In genomic region chr10:90985301-90985700, GRCh38 we compare ENCODE assay signal across 18 cellular contexts.
A peak's percentile ranks its signal among the peaks of the same experiment; 100 is the strongest.
DNase-seq lines count a peak whose midpoint lies in the region; ATAC-seq and TF ChIP-seq lines count a peak whose summit lies in the region.
"Had no signal": no experiment of that assay in that cellular context is flagged by ENCODE, and none has a peak within 500 bp of the region (broad histone marks: within the 10 kb centered on the region; RNA-seq: fewer than 3 reads in every experiment).

No MANE protein-coding gene starts in this region.

- H3K27me3 Mint-ChIP-seq in endodermal cell (ENCODE audit: insufficient read depth) (peaks cover 32% of the 10 kb centered on the region), T-cell (no peaks in the 10 kb centered on the region)

- H3K9me3 Mint-ChIP-seq in endodermal cell (no peaks in the 10 kb centered on the region), T-cell (no peaks in the 10 kb centered on the region)
- H3K9me3 Mint-ChIP-seq: GM23338 had no signal

- no peaks in the 10 kb centered on the region for H3K27me3 ChIP-seq in SK-N-SH (ENCODE audit: insufficient read depth)
- no peaks in the 10 kb centered on the region for H3K27me3 ChIP-seq in endodermal cell (ENCODE audit: control insufficient read depth, insufficient read depth, low read length, poor library complexity, severe bottlenecking)
- no peaks in the 10 kb centered on the region for H3K27me3 ChIP-seq in gastrocnemius medialis
- peaks cover 24% of the 10 kb centered on the region for H3K27me3 ChIP-seq in foreskin keratinocyte

- no peak overlapping the region for H3K27ac ChIP-seq in SK-N-SH (ENCODE audit: low read depth in 2 of 2, low read length in 1 of 2)
- no peak overlapping the region for H3K27ac ChIP-seq in endodermal cell (ENCODE audit: low read depth, low read length)
- H3K27ac ChIP-seq in gastrocnemius medialis = no peak overlapping the region
- no peak overlapping the region for H3K27ac ChIP-seq in foreskin keratinocyte

- peak overlapping the region; percentile 15; the same call in 1 of the 2 replicates for H2AFZ ChIP-seq in SK-N-SH (ENCODE audit: low read depth)
- H2AFZ ChIP-seq: GM23338 had no signal

- no peaks in the 10 kb centered on the region for H3K36me3 ChIP-seq in SK-N-SH (replicated peaks in 1 of 2; ENCODE audit: control insufficient read depth in 1 of 2, insufficient read depth in 2 of 2, low read length in 1 of 2)
- no peaks in the 10 kb centered on the region for H3K36me3 ChIP-seq in endodermal cell (ENCODE audit: control insufficient read depth, insufficient read depth, low read length)
- H3K36me3 ChIP-seq in gastrocnemius medialis = no peaks in the 10 kb centered on the region
- H3K36me3 ChIP-seq: HAP-1 had no signal

- no peaks in the 10 kb centered on the region for H3K79me2 ChIP-seq in SK-N-SH (ENCODE audit: insufficient read depth)

- no peak for TF ChIP-seq CTCF in SK-N-SH (IDR thresholded peaks at IDR 0.05)
- no peak for TF ChIP-seq CTCF in endodermal cell (conservative IDR thresholded peaks at IDR 0.05)
- TF ChIP-seq CTCF in gastrocnemius medialis (IDR thresholded peaks at IDR 0.05 in 4 of 5, conservative IDR thresholded peaks at IDR 0.05 in 1 of 5) = no peak
- no peak for TF ChIP-seq CTCF in foreskin keratinocyte (conservative IDR thresholded peaks at IDR 0.05)

- POLR2A ChIA-PET in SK-N-SH (lab: Yijun Ruan, JAX) = no interaction called here
- POLR2A ChIA-PET in T-cell (lab: Charles Lee) = no interaction called here

- intact Hi-C loops in left ventricle myocardium superior (cut with micrococcal nuclease) (no loop called here), gastrocnemius medialis (cut with DNase I; ENCODE audit: low total_unique reads) (no loop called here)

- no peak overlapping the region for H3K4me3 ChIP-seq in SK-N-SH (ENCODE audit: low read depth in 2 of 2, low read length in 1 of 2)
- peak overlapping the region; percentile 32 for H3K4me3 ChIP-seq in endodermal cell (ENCODE audit: low read length)
- no peak overlapping the region for H3K4me3 ChIP-seq in gastrocnemius medialis
- H3K4me3 ChIP-seq: GM23338, HAP-1 had no signal

- H4K20me1 ChIP-seq in SK-N-SH (ENCODE audit: insufficient read depth) = no peaks in the 10 kb centered on the region

- no peak overlapping the region for H3K9ac ChIP-seq in SK-N-SH
- no peak overlapping the region for H3K9ac ChIP-seq in endodermal cell (ENCODE audit: extremely low read depth, low read length, poor library complexity, severe bottlenecking)

- no peak for TF ChIP-seq POLR2A in gastrocnemius medialis (IDR thresholded peaks at IDR 0.05)

- H3K4me1 ChIP-seq in SK-N-SH (ENCODE audit: control insufficient read depth in 1 of 2, insufficient read depth in 2 of 2, low read depth in 1 of 2, low read length in 1 of 2) = no peaks in the 10 kb centered on the region
- H3K4me1 ChIP-seq in endodermal cell (ENCODE audit: control insufficient read depth, insufficient read depth, low read length) = peaks cover 26% of the 10 kb centered on the region
- peaks cover 17 to 23% of the 10 kb centered on the region in 2 donors for H3K4me1 ChIP-seq in gastrocnemius medialis
- no peaks in the 10 kb centered on the region for H3K4me1 ChIP-seq in foreskin keratinocyte
- H3K4me1 ChIP-seq: HAP-1 had no signal

- H3K9me3 ChIP-seq in SK-N-SH = no peaks in the 10 kb centered on the region
- H3K9me3 ChIP-seq in endodermal cell (ENCODE audit: control insufficient read depth, low read length) = no peaks in the 10 kb centered on the region
- H3K9me3 ChIP-seq in gastrocnemius medialis = no peaks in the 10 kb centered on the region
- H3K9me3 ChIP-seq: HAP-1 had no signal

- DNase-seq in SK-N-SH (no peak), endodermal cell (no peak), left ventricle myocardium superior (no peak), gastrocnemius medialis (no peak), T-cell (no peak), foreskin keratinocyte (no peak), hepatic stellate cell (ENCODE audit: low spot score) (no peak)
- DNase-seq: AML-193, KBM-7, NCI-H1092, NCI-H1436, NCI-H187 treated with DMSO at 0.1 percent for 48 hours, NCI-H748 treated with DMSO at 0.1 percent for 48 hours, SHP77 had no signal

- H3K4me3 Mint-ChIP-seq in endodermal cell (no peak overlapping the region), T-cell (no peak overlapping the region)
- H3K4me3 Mint-ChIP-seq: CD14-positive monocyte, GM23338 had no signal

- 15% methylated on average over 2 of the region's 2 CpGs for WGBS in SK-N-SH (ENCODE audit: low lambda C conversion rate)
- WGBS in endodermal cell (ENCODE audit: insufficient coverage in 1 of 2, insufficient read length in 1 of 2), 2 experiments = 11 to 25% methylated on average over 2 of the region's 2 CpGs

- CTCF ChIA-PET in SK-N-SH (lab: Yijun Ruan, JAX) (interaction anchor here (0.6 to 1.7 kb wide), 2 partner anchors 21 to 57 kb away, joined by 5 read pairs; no protein-coding TSS in a partner anchor), T-cell (lab: Charles Lee) (interaction anchor here in 1 of 2 donors (0.6 kb wide), 1 partner anchor 265 kb away, joined by 3 read pairs; no protein-coding TSS in a partner anchor)

- TF ChIP-seq RAD21 in SK-N-SH (IDR thresholded peaks at IDR 0.05; ENCODE audit: low read length) = no peak

- H3K4me1 Mint-ChIP-seq in endodermal cell (peaks cover 44% of the 10 kb centered on the region), T-cell (peaks cover 5 to 13% (median 8%) of the 10 kb centered on the region in 3 donors)

- H3K4me2 ChIP-seq in SK-N-SH = no peak overlapping the region
- H3K4me2 ChIP-seq: GM23338 had no signal

- in situ Hi-C loops in gastrocnemius medialis (cut with MboI; ENCODE audit: low sequenced_read_pairs in 4 of 4) = no loop called here

- H3F3A ChIP-seq in SK-N-SH (replicated peaks; ENCODE audit: insufficient read depth) = no peaks in the 10 kb centered on the region

- TF ChIP-seq EP300 in SK-N-SH (IDR thresholded peaks at IDR 0.05; ENCODE audit: borderline replicate concordance in 1 of 2, low read depth in 1 of 2, low read length in 1 of 2) = no peak

- ATAC-seq in SK-N-SH treated with all-trans-retinoic acid at 6 μM for 48 hours (no peak), left ventricle myocardium superior (peak; percentile 80), gastrocnemius medialis (peak; percentile 39 to 55), T-cell (replicated peaks in 1 of 4) (no peak), foreskin keratinocyte (no peak)
- ATAC-seq: GM23338 had no signal

- H3K36me3 Mint-ChIP-seq in endodermal cell (ENCODE audit: low read depth) (no peaks in the 10 kb centered on the region), T-cell (no peaks in the 10 kb centered on the region)
- H3K36me3 Mint-ChIP-seq: CD14-positive monocyte had no signal

- H3K9me2 ChIP-seq in SK-N-SH = no peaks in the 10 kb centered on the region

- H3K27ac Mint-ChIP-seq in endodermal cell (no peak overlapping the region), T-cell (no peak overlapping the region)
- H3K27ac Mint-ChIP-seq: CD14-positive monocyte, GM23338 had no signal

TF ChIP-seq in SK-N-SH, 30 proteins besides CTCF, POLR2A, EP300 and RAD21:
- no peak for TF ChIP-seq MEF2A (IDR thresholded peaks at IDR 0.05; ENCODE audit: borderline replicate concordance, low read depth)
- no peak for TF ChIP-seq RFX5 (IDR thresholded peaks at IDR 0.05; ENCODE audit: low read length)
- no peak for TF ChIP-seq MXI1 (IDR thresholded peaks at IDR 0.05; ENCODE audit: low read depth, low read length)
- no peak for TF ChIP-seq USF1 (IDR thresholded peaks at IDR 0.05; ENCODE audit: borderline replicate concordance, low read depth)
- TF ChIP-seq EZH2phosphoT487 (IDR thresholded peaks at IDR 0.05; ENCODE audit: borderline replicate concordance, low read depth) = no peak
- TF ChIP-seq, protein P1, sequence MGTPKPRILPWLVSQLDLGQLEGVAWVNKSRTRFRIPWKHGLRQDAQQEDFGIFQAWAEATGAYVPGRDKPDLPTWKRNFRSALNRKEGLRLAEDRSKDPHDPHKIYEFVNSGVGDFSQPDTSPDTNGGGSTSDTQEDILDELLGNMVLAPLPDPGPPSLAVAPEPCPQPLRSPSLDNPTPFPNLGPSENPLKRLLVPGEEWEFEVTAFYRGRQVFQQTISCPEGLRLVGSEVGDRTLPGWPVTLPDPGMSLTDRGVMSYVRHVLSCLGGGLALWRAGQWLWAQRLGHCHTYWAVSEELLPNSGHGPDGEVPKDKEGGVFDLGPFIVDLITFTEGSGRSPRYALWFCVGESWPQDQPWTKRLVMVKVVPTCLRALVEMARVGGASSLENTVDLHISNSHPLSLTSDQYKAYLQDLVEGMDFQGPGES (IDR thresholded peaks at IDR 0.05; ENCODE audit: low read depth, low read length) = no peak
- TF ChIP-seq ELF1 (IDR thresholded peaks at IDR 0.05) = no peak

TF ChIP-seq in SK-N-SH treated with all-trans-retinoic acid at 6 μM for 48 hours, 23 proteins besides CTCF, POLR2A, EP300 and RAD21:
- TF ChIP-seq TCF4 (CRISPR knock-in tag; IDR thresholded peaks at IDR 0.05; ENCODE audit: borderline replicate concordance) = no peak
- no peak for TF ChIP-seq RARB (CRISPR knock-in tag; IDR thresholded peaks at IDR 0.05)

Comparison
In these comparisons a context has a peak if more than half of its experiments do, and no peak if none do; other contexts are left out.
1. ATAC-seq: peak in left ventricle myocardium superior (single experiment) and gastrocnemius medialis (2 of 2); none in SK-N-SH treated with all-trans-retinoic acid at 6 μM for 48 hours (single experiment), T-cell (0 of 4) and foreskin keratinocyte (single experiment).